Comparison of ENCODE assay signal across 14 cellular contexts in the genomic region with DNA sequence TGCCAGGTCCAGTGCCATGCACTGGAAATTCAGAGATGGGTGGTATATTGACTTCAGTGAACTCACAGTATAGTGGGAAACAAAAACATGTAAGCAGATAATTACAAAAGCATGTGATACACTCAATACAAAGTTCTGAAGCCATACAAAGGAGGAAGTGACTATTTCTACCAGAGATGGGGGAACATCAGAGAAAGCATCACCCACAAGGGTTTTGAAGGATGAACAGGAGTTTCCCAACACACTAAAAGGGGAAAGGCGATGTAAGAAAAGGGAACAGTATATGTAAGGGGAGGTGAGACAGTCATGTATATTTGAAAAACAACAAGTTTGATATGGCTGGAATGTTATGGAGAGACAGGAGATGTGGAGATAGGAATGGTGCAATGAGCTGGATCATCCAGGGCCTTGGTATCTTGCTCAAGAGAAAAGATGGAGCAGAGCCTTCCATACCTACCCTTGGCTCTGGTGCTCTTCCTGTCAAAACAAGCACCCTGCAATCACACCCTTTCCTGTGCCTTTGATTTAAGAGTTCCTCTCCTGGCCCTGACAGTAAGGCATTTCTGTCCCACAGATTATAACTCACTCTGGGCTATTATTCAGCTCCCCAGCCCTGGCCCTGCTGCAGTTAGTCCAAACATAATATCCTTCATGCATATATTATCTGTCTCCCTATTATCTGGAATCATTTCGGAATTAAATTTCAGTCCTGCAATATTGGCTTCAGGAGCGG.
"Had no signal": no experiment of that assay in that cellular context is flagged by ENCODE, and none has a peak within 500 bp of the region (broad histone marks: within the 10 kb centered on the region; RNA-seq: fewer than 3 reads in every experiment).

No MANE protein-coding gene starts in this region.

- H3K9me3 Mint-ChIP-seq: activated CD4-positive, alpha-beta memory T cell treated with anti-CD3 and anti-CD28 coated beads for 36 hours; memory B cell; stimulated activated naive CD8-positive, alpha-beta T cell treated with anti-CD3 and anti-CD28 coated beads, Interleukin-15, amount 100 ng/mL, for 72 hours had no signal

- H3K36me3 Mint-ChIP-seq: activated CD4-positive, alpha-beta memory T cell treated with anti-CD3 and anti-CD28 coated beads for 36 hours had no signal

- DNase-seq: activated CD4-positive, alpha-beta memory T cell treated with anti-CD3 and anti-CD28 coated beads for 36 hours; activated CD4-positive, alpha-beta T cell treated with anti-CD3 and anti-CD28 coated beads for 4 hours; activated CD4-positive, CD25-positive, alpha-beta regulatory T cell; activated naive CD4-positive, alpha-beta T cell treated with Interleukin-2 at 50 U/mL for 16 hours; activated T-cell treated with anti-CD3 and anti-CD28 coated beads, Interleukin-2, amount 50 U/mL, for 48 hours; cerebellar nuclear complex; esophagus squamous epithelium; gastrocnemius medialis; left cardiac atrium; nucleus accumbens; right cardiac atrium; stimulated activated naive CD8-positive, alpha-beta T cell treated with anti-CD3 and anti-CD28 coated beads, Interleukin-15, amount 100 ng/mL, for 72 hours; tibial artery had no signal

- H3K4me3 Mint-ChIP-seq: activated CD4-positive, alpha-beta memory T cell treated with anti-CD3 and anti-CD28 coated beads for 36 hours; memory B cell; stimulated activated naive CD8-positive, alpha-beta T cell treated with anti-CD3 and anti-CD28 coated beads, Interleukin-15, amount 100 ng/mL, for 72 hours had no signal

- H3K27me3 Mint-ChIP-seq: activated CD4-positive, alpha-beta memory T cell treated with anti-CD3 and anti-CD28 coated beads for 36 hours; memory B cell; stimulated activated naive CD8-positive, alpha-beta T cell treated with anti-CD3 and anti-CD28 coated beads, Interleukin-15, amount 100 ng/mL, for 72 hours had no signal

- ATAC-seq: gastrocnemius medialis; left cardiac atrium; stimulated activated naive CD8-positive, alpha-beta T cell treated with anti-CD3 and anti-CD28 coated beads, Interleukin-15, amount 100 ng/mL, for 72 hours had no signal

- H3K27ac Mint-ChIP-seq: activated CD4-positive, alpha-beta memory T cell treated with anti-CD3 and anti-CD28 coated beads for 36 hours; memory B cell; stimulated activated naive CD8-positive, alpha-beta T cell treated with anti-CD3 and anti-CD28 coated beads, Interleukin-15, amount 100 ng/mL, for 72 hours had no signal
